ENCODE assay signal across 25 cellular contexts in the genomic region with DNA sequence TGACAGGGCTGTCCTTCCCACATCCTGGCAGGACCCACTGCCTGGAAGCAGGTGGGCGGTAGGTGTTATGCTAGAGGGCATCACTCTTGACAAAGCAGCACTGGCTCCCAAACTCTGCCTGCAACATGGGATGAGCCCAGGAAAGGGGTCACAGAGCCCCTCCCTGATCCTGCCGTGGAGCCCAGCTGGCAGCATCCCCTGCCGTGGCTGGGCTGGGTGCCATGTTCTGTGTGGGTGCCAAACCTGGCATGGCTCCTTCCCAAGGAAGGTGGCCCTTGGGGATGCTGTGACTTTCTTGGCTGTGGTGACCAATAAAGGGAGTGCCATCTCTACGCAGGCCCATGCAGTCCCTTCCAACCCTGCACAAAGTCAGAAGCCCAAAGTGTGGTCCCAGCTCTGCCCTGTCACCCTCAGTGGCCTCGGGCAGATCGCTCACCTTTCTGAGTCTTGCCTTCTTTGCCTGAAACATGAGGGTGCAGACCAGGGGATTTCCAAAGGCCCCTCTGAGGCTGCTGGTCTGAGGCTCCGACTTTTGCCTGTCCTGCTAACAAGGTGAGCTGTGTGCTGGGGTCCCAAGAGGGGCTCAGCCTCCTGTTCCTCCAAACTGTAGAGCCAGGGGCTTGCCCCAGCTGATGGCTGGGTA. TPM values are rescaled to one million over a fixed set of nuclear protein-coding genes. Genes with fewer than 3 reads are reported as not detected.
DNase-seq lines count a peak whose midpoint lies in the region; ATAC-seq and TF ChIP-seq lines count a peak whose summit lies in the region.
"Had no signal": no experiment of that assay in that cellular context is flagged by ENCODE, and none has a peak within 500 bp of the region (broad histone marks: within the 10 kb centered on the region; RNA-seq: fewer than 3 reads in every experiment).

No MANE protein-coding gene starts in this region.

- intact Hi-C loops in ascending aorta (cut with DNase I): no loop called here
- intact Hi-C loops in left ventricle myocardium superior (cut with micrococcal nuclease): no loop called here

- no peaks in the 10 kb centered on the region for H3K4me1 ChIP-seq in HEK293 (ENCODE audit: control insufficient read depth, insufficient read depth, low read length)
- peaks cover 23 to 45% of the 10 kb centered on the region in 2 donors for H3K4me1 ChIP-seq in ascending aorta
- H3K4me1 ChIP-seq in SJCRH30: peaks cover 19% of the 10 kb centered on the region
- peaks cover 5% of the 10 kb centered on the region for H3K4me1 ChIP-seq in BE2C

- peaks cover 15% of the 10 kb centered on the region for H3K4me1 Mint-ChIP-seq in stimulated activated effector memory CD8-positive, alpha-beta T cell treated with anti-CD3 and anti-CD28 coated beads, Interleukin-12 subunit alpha, Interleukin-12 subunit beta, amount 100 ng/mL, for 72 hours

- H3K9me3 ChIP-seq in HEK293 (ENCODE audit: control insufficient read depth, insufficient read depth, low read depth, low read length) (no peaks in the 10 kb centered on the region), ascending aorta (no peaks in the 10 kb centered on the region), SJCRH30 (replicated peaks) (no peaks in the 10 kb centered on the region), BE2C (no peaks in the 10 kb centered on the region)
- H3K9me3 ChIP-seq: esophagus squamous epithelium, psoas muscle, vagina had no signal

- H3K9me3 Mint-ChIP-seq in stimulated activated effector memory CD8-positive, alpha-beta T cell treated with anti-CD3 and anti-CD28 coated beads, Interleukin-12 subunit alpha, Interleukin-12 subunit beta, amount 100 ng/mL, for 72 hours: no peaks in the 10 kb centered on the region
- H3K9me3 Mint-ChIP-seq: activated B cell treated with CpG ODN at 0.5 μM for 24 hours; activated T-helper 2 cell treated with anti-CD3 and anti-CD28 coated beads, Interferon-gamma antibody, Interleukin-2, Interleukin-4, amounts not matched to agents 10 μg/mL and 5 μg/mL and 100 μg/mL, durations not matched to agents 14 hours and 24 hours and 36 hours had no signal

- H3K36me3 ChIP-seq in HEK293 (ENCODE audit: control insufficient read depth in 2 of 2, insufficient read depth in 1 of 2, low read length in 2 of 2) (no peaks in the 10 kb centered on the region), ascending aorta (no peaks in the 10 kb centered on the region), SJCRH30 (no peaks in the 10 kb centered on the region), BE2C (no peaks in the 10 kb centered on the region)
- H3K36me3 ChIP-seq: brain microvascular endothelial cell, esophagus squamous epithelium, vagina had no signal

- DNase-seq in ascending aorta (ENCODE audit: low spot score in 2 of 2) (no peak), left ventricle myocardium superior (peak; percentile 80), SJCRH30 (no peak), BE2C (no peak), iPS-NIHi11 (ENCODE audit: low spot score) (no peak)
- no peak for DNase-seq in stimulated activated effector memory CD8-positive, alpha-beta T cell treated with anti-CD3 and anti-CD28 coated beads, Interleukin-12 subunit alpha, Interleukin-12 subunit beta, amount 100 ng/mL, for 72 hours (ENCODE audit: low spot score in 2 of 2)
- no peak for DNase-seq in activated CD4-positive, alpha-beta T cell treated with anti-CD3 and anti-CD28 coated beads, Interleukin-2, amount 50 U/mL, for 1 hour
- DNase-seq: activated B cell treated with CpG ODN at 0.5 μM for 24 hours; activated CD4-positive, alpha-beta T cell treated with anti-CD3 and anti-CD28 coated beads, Interleukin-2, amount 50 U/mL, for 48 hours; activated CD8-positive, alpha-beta memory T cell treated with anti-CD3 and anti-CD28 coated beads, Interleukin-2, amount 50 U/mL, for 48 hours; brain microvascular endothelial cell; Calu3; cortex of kidney; esophagus squamous epithelium; hippocampal formation; Kasumi-1; NCI-H1930; NCI-H69; psoas muscle; SW 1271 had no signal

- CTCF ChIA-PET in HEK293 (lab: Yijun Ruan, JAX): interaction anchor here (6.4 kb wide), 1 partner anchor 13 kb away, joined by 43 read pairs; no protein-coding TSS in a partner anchor

- H3K27ac Mint-ChIP-seq in stimulated activated effector memory CD8-positive, alpha-beta T cell treated with anti-CD3 and anti-CD28 coated beads, Interleukin-12 subunit alpha, Interleukin-12 subunit beta, amount 100 ng/mL, for 72 hours: no peak overlapping the region
- H3K27ac Mint-ChIP-seq: activated B cell treated with CpG ODN at 0.5 μM for 24 hours; activated T-helper 2 cell treated with anti-CD3 and anti-CD28 coated beads, Interferon-gamma antibody, Interleukin-2, Interleukin-4, amounts not matched to agents 10 μg/mL and 5 μg/mL and 100 μg/mL, durations not matched to agents 14 hours and 24 hours and 36 hours had no signal

- ATAC-seq in left ventricle myocardium superior: peak; percentile 51
- peak; percentile 38 for ATAC-seq in stimulated activated effector memory CD8-positive, alpha-beta T cell treated with anti-CD3 and anti-CD28 coated beads, Interleukin-12 subunit alpha, Interleukin-12 subunit beta, amount 100 ng/mL, for 72 hours
- ATAC-seq: psoas muscle had no signal

- H3K4me3 Mint-ChIP-seq in stimulated activated effector memory CD8-positive, alpha-beta T cell treated with anti-CD3 and anti-CD28 coated beads, Interleukin-12 subunit alpha, Interleukin-12 subunit beta, amount 100 ng/mL, for 72 hours: no peak overlapping the region
- H3K4me3 Mint-ChIP-seq: activated B cell treated with CpG ODN at 0.5 μM for 24 hours had no signal

- POLR2A ChIA-PET in HEK293 (lab: Yijun Ruan, JAX): no interaction called here

- TF ChIP-seq CTCF in HEK293 (tag by site-specific recombination; IDR thresholded peaks at IDR 0.05) (no peak), ascending aorta (IDR thresholded peaks at IDR 0.05) (no peak), BE2C (IDR thresholded peaks at IDR 0.05; ENCODE audit: low read depth, low read length) (no peak)

- H3K27ac ChIP-seq in HEK293 (ENCODE audit: extremely low read depth, low read depth, low read length) (no peak overlapping the region), ascending aorta (peak overlapping the region; percentile 90 to 92), SJCRH30 (no peak overlapping the region)
- H3K27ac ChIP-seq: brain microvascular endothelial cell, psoas muscle, vagina had no signal

- no peaks in the 10 kb centered on the region for H3K27me3 ChIP-seq in ascending aorta
- H3K27me3 ChIP-seq in SJCRH30: peaks cover 5% of the 10 kb centered on the region
- H3K27me3 ChIP-seq in BE2C: no peaks in the 10 kb centered on the region
- H3K27me3 ChIP-seq: esophagus squamous epithelium, vagina had no signal

- H3K4me3 ChIP-seq in HEK293 (ENCODE audit: low read depth, low read length): no peak overlapping the region
- H3K4me3 ChIP-seq in ascending aorta: no peak overlapping the region
- no peak overlapping the region for H3K4me3 ChIP-seq in SJCRH30
- H3K4me3 ChIP-seq in BE2C (ENCODE audit: low read depth, low read length): no peak overlapping the region
- H3K4me3 ChIP-seq: esophagus squamous epithelium, psoas muscle, vagina had no signal

- H3K36me3 Mint-ChIP-seq in stimulated activated effector memory CD8-positive, alpha-beta T cell treated with anti-CD3 and anti-CD28 coated beads, Interleukin-12 subunit alpha, Interleukin-12 subunit beta, amount 100 ng/mL, for 72 hours: no peaks in the 10 kb centered on the region

TF ChIP-seq in HEK293, 187 proteins besides CTCF, POLR2A, EP300 and RAD21:
- TF ChIP-seq ZSCAN30 (tag by site-specific recombination; IDR thresholded peaks at IDR 0.05) (no peak), ZFHX2 (tag by site-specific recombination; conservative IDR thresholded peaks at IDR 0.05) (peak; percentile 41; the same call in 1 of the 2 replicates)

RNA-seq across cellular contexts. Expression of a gene that starts 6.0 kb away (rescaled TPM):
- total RNA-seq in ascending aorta: 70.0 TPM
- total RNA-seq in left ventricle myocardium superior: 209 TPM
- total RNA-seq in SJCRH30 (2014; rRNA removed; shearing (Covaris generic)): 1.1 and 2.1 TPM in 2 replicates
- 3.4 TPM for polyA plus RNA-seq in BE2C (2012; ENCODE audit: insufficient read depth, insufficient read length, low read depth)

RNA-seq across cellular contexts. Expression of a gene that starts 54.6 kb away (rescaled TPM):
- total RNA-seq in ascending aorta (not detected), left ventricle myocardium superior (not detected)
- 1.1 and 1.4 TPM in 2 replicates for total RNA-seq in SJCRH30 (2014; rRNA removed; shearing (Covaris generic))
- polyA plus RNA-seq in BE2C (2012; ENCODE audit: insufficient read depth, insufficient read length, low read depth): not detected
- total RNA-seq: activated T-helper 2 cell treated with anti-CD3 and anti-CD28 coated beads, Interferon-gamma antibody, Interleukin-2, Interleukin-4, amounts not matched to agents 10 μg/mL and 5 μg/mL and 100 μg/mL, durations not matched to agents 14 hours and 24 hours and 36 hours; lung microvascular endothelial cell; psoas muscle; skeletal muscle tissue had no signal
- polyA plus RNA-seq: psoas muscle had no signal

Comparison
In these comparisons a context has a peak if more than half of its experiments do, and no peak if none do; other contexts are left out.
1. H3K27ac ChIP-seq: peak in ascending aorta (2 of 2); none in HEK293 (single experiment) and SJCRH30 (single experiment).
2. RNA of a gene that starts 6.0 kb away (total RNA-seq): 209 TPM in left ventricle myocardium superior (single experiment) and 70.0 TPM in ascending aorta (single experiment); 1.1 to 2.1 TPM in SJCRH30; every median in the first group is over 10 times any median in the second.